In the genomic region with DNA sequence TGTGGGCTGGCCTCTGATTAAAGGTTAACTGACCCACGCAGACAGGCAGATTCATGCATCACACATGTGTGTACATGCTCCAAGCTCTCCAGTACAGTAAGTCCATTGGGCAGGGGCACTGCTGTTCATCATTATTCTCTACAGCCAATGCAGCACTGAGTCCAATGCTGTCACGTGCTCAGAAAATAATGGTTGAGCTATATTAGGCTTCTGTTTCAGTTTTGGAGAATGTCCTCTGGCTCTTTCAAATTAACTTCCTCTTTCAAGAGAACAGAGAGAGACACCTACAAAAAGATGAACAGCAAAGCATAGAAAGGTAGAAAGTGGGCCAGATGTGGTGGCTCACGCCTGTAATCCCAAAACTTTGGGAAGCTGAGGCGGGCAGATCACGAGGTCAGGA, we compare ENCODE assay signal across 18 cellular contexts.
DNase-seq lines count a peak whose midpoint lies in the region; ATAC-seq, FAIRE-seq and TF ChIP-seq lines count a peak whose summit lies in the region.
"Had no signal": no experiment of that assay in that cellular context is flagged by ENCODE, and none has a peak within 500 bp of the region (broad histone marks: within the 10 kb centered on the region; RNA-seq: fewer than 3 reads in every experiment).

No MANE protein-coding gene starts in this region.

- no peak overlapping the region for H3K27ac ChIP-seq in GM12878 (ENCODE audit: control insufficient read depth, insufficient read depth)
- H3K27ac ChIP-seq: BLaER1, breast epithelium had no signal

- no peak for TF ChIP-seq RAD21 in GM12878 (IDR thresholded peaks at IDR 0.05; ENCODE audit: insufficient read depth, low read depth, low read length)

- H3K4me1 ChIP-seq in GM12878 (ENCODE audit: control insufficient read depth, insufficient read depth, low read length): peaks cover 8% of the 10 kb centered on the region; the same call in 1 of the 2 replicates
- H3K4me1 ChIP-seq: BLaER1, breast epithelium had no signal

- CTCF ChIA-PET in GM12878 (lab: Yijun Ruan, JAX): interaction anchor here (0.7 kb wide), 1 partner anchor 95 kb away, joined by 3 read pairs; no protein-coding TSS in a partner anchor

- peak; percentile 73 for ATAC-seq in GM18868 (IDR thresholded peaks at IDR 0.05; ENCODE audit: unreplicated experiment)
- ATAC-seq in GM21529 (IDR thresholded peaks at IDR 0.05; ENCODE audit: unreplicated experiment): peak; percentile 86
- peak; percentile 80 for ATAC-seq in HG03108 (IDR thresholded peaks at IDR 0.05; ENCODE audit: unreplicated experiment)
- peak; percentile 79 for ATAC-seq in GM12878
- ATAC-seq: HCT116, T-cell had no signal

- intact Hi-C loops in GM12878 (cut with micrococcal nuclease; ENCODE audit: unreplicated experiment): no loop called here

- no peak for TF ChIP-seq POLR2A in GM12878 (IDR thresholded peaks at IDR 0.05; ENCODE audit: low read depth, low read length)

- no peaks in the 10 kb centered on the region for H4K20me1 ChIP-seq in GM12878 (ENCODE audit: control insufficient read depth, insufficient read depth)
- H4K20me1 ChIP-seq: BLaER1 had no signal

- H3K27me3 ChIP-seq in GM12878 (replicated peaks in 1 of 2; ENCODE audit: control insufficient read depth in 2 of 2, insufficient read depth in 2 of 2, low read length in 1 of 2): no peaks in the 10 kb centered on the region
- H3K27me3 ChIP-seq: BLaER1, breast epithelium had no signal

- no peak for TF ChIP-seq EP300 in GM12878 (IDR thresholded peaks at IDR 0.05; ENCODE audit: borderline replicate concordance in 1 of 2, control insufficient read depth in 1 of 2, low read depth in 2 of 2, low read length in 2 of 2)

- 48% methylated on average over 5 of the region's 5 CpGs for WGBS in GM12878 (ENCODE audit: insufficient coverage, insufficient replicate concordance, low lambda C conversion rate, missing lambda C conversion rate)

- in situ Hi-C loops in GM12878 (cut with MboI) (no loop called here), GM13976 (cut with MboI; ENCODE audit: low sequenced_read_pairs, unreplicated experiment) (no loop called here)

- DNase-seq in GM12878 (ENCODE audit: low read depth, low spot score) (peak; percentile 27), GM13976 (ENCODE audit: low spot score) (no peak), SW 1271 (lab: John Stamatoyannopoulos, UW) (no peak), SKM-1 treated with dmso at 0.1 percent for 144 hours (lab: John Stamatoyannopoulos, UW; ENCODE audit: unreplicated experiment) (no peak)
- no peak for DNase-seq in stimulated activated CD4-positive, alpha-beta T cell treated with anti-CD3 and anti-CD28 coated beads, Interleukin-4, amount 100 ng/mL, for 1 hour
- DNase-seq: activated naive CD4-positive, alpha-beta T cell treated with anti-CD3 and anti-CD28 coated beads for 36 hours; effector CD8-positive, alpha-beta T cell; immature natural killer cell; NCI-H1092; NCI-H226; nucleus accumbens; T-cell had no signal

- RAD21 ChIA-PET in GM12878 (lab: Charles Lee; ENCODE audit: unreplicated experiment): no interaction called here

- POLR2A ChIA-PET in GM12878 (lab: Charles Lee): interaction anchor here (0.7 kb wide), 1 partner anchor 1000 kb away, joined by 5 read pairs; no protein-coding TSS in a partner anchor

- no peaks in the 10 kb centered on the region for H3K9me3 ChIP-seq in GM12878 (replicated peaks; ENCODE audit: control insufficient read depth, insufficient read depth, low read length)
- H3K9me3 ChIP-seq: BLaER1, breast epithelium had no signal

- no peak overlapping the region for H3K4me3 ChIP-seq in GM12878
- H3K4me3 ChIP-seq: BLaER1, breast epithelium had no signal

- no peak overlapping the region for H3K4me2 ChIP-seq in GM12878 (ENCODE audit: control insufficient read depth, insufficient read depth)
- H3K4me2 ChIP-seq: BLaER1 had no signal

- TF ChIP-seq CTCF in GM12878 (IDR thresholded peaks at IDR 0.05 in 2 of 3, conservative IDR thresholded peaks at IDR 0.05 in 1 of 3; ENCODE audit: control insufficient read depth in 2 of 3, extremely low read depth in 1 of 3, insufficient read depth in 1 of 3, low read depth in 3 of 3, low read length in 3 of 3): no peak
- TF ChIP-seq CTCF in GM13976 (IDR thresholded peaks at IDR 0.05; ENCODE audit: borderline replicate concordance, control extremely low read depth, extremely low read depth, insufficient read depth, missing control alignments): no peak

- no peak overlapping the region for H3K9ac ChIP-seq in GM12878 (ENCODE audit: control insufficient read depth, insufficient read depth, low read length)
- H3K9ac ChIP-seq: BLaER1 had no signal

- SMC1A ChIA-PET in GM12878 (lab: Charles Lee; ENCODE audit: uncharacterized antibody, unreplicated experiment): no interaction called here

- no TSS peak for BruUV-seq in GM12878 (replicated peaks; lab: Mats Ljungman, UMichigan)

- H3K79me2 ChIP-seq in GM12878 (ENCODE audit: control insufficient read depth, insufficient read depth, low read length): no peaks in the 10 kb centered on the region

- H2AFZ ChIP-seq in GM12878 (ENCODE audit: control insufficient read depth, low read depth, low read length): no peak overlapping the region

- no peaks in the 10 kb centered on the region for H3K36me3 ChIP-seq in GM12878 (ENCODE audit: control insufficient read depth in 2 of 2, insufficient read depth in 2 of 2, low read length in 1 of 2)
- H3K36me3 ChIP-seq: BLaER1, breast epithelium had no signal

- FAIRE-seq in GM12878 (lab: Jason Lieb, UNC): no peak

TF ChIP-seq in GM12878, 131 proteins besides CTCF, POLR2A, EP300 and RAD21:
- TF ChIP-seq BHLHE40 (IDR thresholded peaks at IDR 0.05; ENCODE audit: borderline replicate concordance in 1 of 2, low read depth in 2 of 2, low read length in 1 of 2) (peak in 1 of 2 experiments; percentile 38; a peak in 1 of 4 replicates), RAD51 (IDR thresholded peaks at IDR 0.05) (peak; percentile 17; the same call in 1 of the 2 replicates)
- TF ChIP-seq, protein P1, sequence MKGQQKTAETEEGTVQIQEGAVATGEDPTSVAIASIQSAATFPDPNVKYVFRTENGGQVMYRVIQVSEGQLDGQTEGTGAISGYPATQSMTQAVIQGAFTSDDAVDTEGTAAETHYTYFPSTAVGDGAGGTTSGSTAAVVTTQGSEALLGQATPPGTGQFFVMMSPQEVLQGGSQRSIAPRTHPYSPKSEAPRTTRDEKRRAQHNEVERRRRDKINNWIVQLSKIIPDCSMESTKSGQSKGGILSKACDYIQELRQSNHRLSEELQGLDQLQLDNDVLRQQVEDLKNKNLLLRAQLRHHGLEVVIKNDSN (IDR thresholded peaks at IDR 0.05; ENCODE audit: borderline replicate concordance, extremely low read length, insufficient read depth, low read depth, low read length): peak; percentile 44
- TF ChIP-seq, protein P2, sequence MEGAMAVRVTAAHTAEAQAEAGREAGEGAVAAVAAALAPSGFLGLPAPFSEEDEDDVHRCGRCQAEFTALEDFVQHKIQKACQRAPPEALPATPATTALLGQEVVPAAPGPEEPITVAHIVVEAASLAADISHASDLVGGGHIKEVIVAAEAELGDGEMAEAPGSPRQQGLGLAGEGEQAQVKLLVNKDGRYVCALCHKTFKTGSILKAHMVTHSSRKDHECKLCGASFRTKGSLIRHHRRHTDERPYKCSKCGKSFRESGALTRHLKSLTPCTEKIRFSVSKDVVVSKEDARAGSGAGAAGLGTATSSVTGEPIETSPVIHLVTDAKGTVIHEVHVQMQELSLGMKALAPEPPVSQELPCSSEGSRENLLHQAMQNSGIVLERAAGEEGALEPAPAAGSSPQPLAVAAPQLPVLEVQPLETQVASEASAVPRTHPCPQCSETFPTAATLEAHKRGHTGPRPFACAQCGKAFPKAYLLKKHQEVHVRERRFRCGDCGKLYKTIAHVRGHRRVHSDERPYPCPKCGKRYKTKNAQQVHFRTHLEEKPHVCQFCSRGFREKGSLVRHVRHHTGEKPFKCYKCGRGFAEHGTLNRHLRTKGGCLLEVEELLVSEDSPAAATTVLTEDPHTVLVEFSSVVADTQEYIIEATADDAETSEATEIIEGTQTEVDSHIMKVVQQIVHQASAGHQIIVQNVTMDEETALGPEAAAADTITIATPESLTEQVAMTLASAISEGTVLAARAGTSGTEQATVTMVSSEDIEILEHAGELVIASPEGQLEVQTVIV (IDR thresholded peaks at IDR 0.05; ENCODE audit: borderline replicate concordance, partially characterized antibody): no peak
TF ChIP-seq in GM12878: peak in this region for 3.
